8 cellular contexts compared by ENCODE assay signal in the genomic region with DNA sequence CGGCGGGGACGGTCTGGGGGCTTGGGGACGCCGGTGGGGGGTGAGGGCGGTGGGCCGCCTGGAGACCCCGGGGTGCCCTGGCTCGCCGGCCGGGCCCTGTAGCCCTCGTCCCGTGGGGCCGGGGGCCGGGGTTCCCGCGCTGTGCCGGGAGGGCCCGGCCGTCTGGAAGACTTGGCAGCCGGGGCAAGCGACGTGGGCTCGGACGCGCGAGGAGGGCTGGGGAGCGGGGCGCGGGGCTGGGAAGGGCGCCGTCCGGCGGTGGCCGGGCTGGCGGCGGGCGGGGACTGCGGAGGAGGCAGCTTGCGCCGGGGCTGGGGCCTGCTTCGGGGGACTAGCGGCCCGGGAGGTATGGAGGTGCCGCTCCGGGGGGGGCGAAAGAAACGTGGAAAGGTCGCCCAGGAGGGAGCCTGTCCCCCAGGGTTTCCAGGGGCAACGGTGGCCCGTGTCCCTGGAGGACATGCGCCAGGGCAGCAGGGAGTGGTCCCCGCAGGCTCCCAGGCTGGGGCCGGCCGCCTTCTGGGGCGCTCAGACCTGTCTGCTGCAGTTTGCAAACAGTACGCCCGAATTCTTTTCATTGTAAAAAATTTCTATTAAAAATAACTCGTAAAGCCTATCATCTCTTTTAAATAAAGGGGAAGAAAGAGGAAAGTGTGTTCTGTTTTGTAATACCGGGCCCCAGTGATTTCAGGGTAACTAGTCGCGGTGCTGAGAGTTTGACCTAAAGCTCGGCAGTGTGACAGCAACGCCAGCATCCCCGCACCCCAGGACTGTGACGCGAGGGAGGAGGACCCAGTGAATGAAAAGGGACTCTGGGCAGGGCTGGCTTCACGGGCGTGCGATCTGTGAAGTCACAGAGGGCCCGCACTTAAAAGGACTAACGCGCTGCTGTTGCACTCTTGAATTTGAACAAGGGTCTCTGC. TPM values are rescaled to one million over a fixed set of nuclear protein-coding genes. Genes with fewer than 3 reads are reported as not detected.
DNase-seq lines count a peak whose midpoint lies in the region; ATAC-seq, FAIRE-seq and TF ChIP-seq lines count a peak whose summit lies in the region.

No MANE protein-coding gene starts in this region.

- peak in 1 of 2 donors; percentile 61 for TF ChIP-seq POLR2A in heart left ventricle (IDR thresholded peaks at IDR 0.05)

- H3K4me2 ChIP-seq in trophoblast cell (ENCODE audit: low read length), result peak overlapping the region; percentile 97

- TF ChIP-seq CTCF in heart left ventricle (IDR thresholded peaks at IDR 0.05), result peak in 7 of 12 donors; percentile 16 to 40 (median 27)

- peak overlapping the region; percentile 74 for H2BK12ac ChIP-seq in trophoblast cell (ENCODE audit: low read length)

- H3K23ac ChIP-seq in trophoblast cell (ENCODE audit: low read length), result no peak overlapping the region

- H4K91ac ChIP-seq in trophoblast cell (ENCODE audit: low read depth, low read length), result peak overlapping the region; percentile 95

- peak overlapping the region; percentile 90 for H3K9ac ChIP-seq in trophoblast cell (ENCODE audit: low read length)

- intact Hi-C loops in heart left ventricle (cut with DNase I), result loop anchor here (5.0 to 10.0 kb wide), 14 partner anchors 62 to 185 kb away; no protein-coding TSS in a partner anchor

- H3K27me3 ChIP-seq in SJSA1 (replicated peaks), result no peaks in the 10 kb centered on the region
- peaks cover 0 to 4% (median 0%) of the 10 kb centered on the region in 9 donors for H3K27me3 ChIP-seq in heart left ventricle
- H3K27me3 ChIP-seq in trophoblast cell (ENCODE audit: insufficient read depth, low read length), result no peaks in the 10 kb centered on the region

- H3K4me3 ChIP-seq in SJSA1, result peak overlapping the region; percentile 70
- H3K4me3 ChIP-seq in heart left ventricle, result peak overlapping the region; percentile 61 to 95 (median 78)
- H3K4me3 ChIP-seq in trophoblast cell (ENCODE audit: low read depth, low read length), result peak overlapping the region; percentile 77

- H2AK5ac ChIP-seq in trophoblast cell (ENCODE audit: low read length), result peak overlapping the region; percentile 56

- H3K36me3 Mint-ChIP-seq in activated naive CD8-positive, alpha-beta T cell treated with anti-CD3 and anti-CD28 coated beads for 36 hours, result peaks cover 15% of the 10 kb centered on the region

- peak overlapping the region; percentile 95 for H4K8ac ChIP-seq in trophoblast cell (ENCODE audit: low read depth, low read length)

- peak overlapping the region; percentile 97 for H3K14ac ChIP-seq in trophoblast cell (ENCODE audit: low read length)

- H2AFZ ChIP-seq in trophoblast cell (ENCODE audit: insufficient read depth, low read length, poor library complexity), result peak overlapping the region; percentile 57

- DNase-seq in AG20443 (ENCODE audit: low spot score), result peak; percentile 74
- DNase-seq in GM19239 (ENCODE audit: insufficient read length, low spot score), result peak; percentile 10
- DNase-seq in SJSA1 (ENCODE audit: low read depth in 1 of 2, low spot score in 2 of 2), result peak; percentile 60
- DNase-seq in activated naive CD8-positive, alpha-beta T cell treated with anti-CD3 and anti-CD28 coated beads for 36 hours, result peak; percentile 69
- DNase-seq in heart left ventricle, result peak; percentile 83 to 87 (median 86)
- peak in 1 of 2 donors; percentile 25 for DNase-seq in trophoblast cell
- peak; percentile 61 for DNase-seq in urothelium cell line (ENCODE audit: low spot score)

- FAIRE-seq in GM19239 (lab: Jason Lieb, UNC) (no peak), urothelium cell line (lab: Jason Lieb, UNC) (no peak)

- peak overlapping the region; percentile 91 for H3K27ac ChIP-seq in SJSA1
- H3K27ac ChIP-seq in heart left ventricle, result peak overlapping the region; percentile 94 to 100 (median 98)
- H3K27ac ChIP-seq in trophoblast cell (ENCODE audit: low read depth, low read length), result peak overlapping the region; percentile 45

- H3K4ac ChIP-seq in trophoblast cell (ENCODE audit: low read depth, low read length), result peak overlapping the region; percentile 84

- peak overlapping the region; percentile 91 for H2BK5ac ChIP-seq in trophoblast cell (ENCODE audit: low read depth, low read length, poor library complexity)

- H3K4me1 ChIP-seq in SJSA1 (replicated peaks) (peaks cover 10% of the 10 kb centered on the region; the same call in 1 of the 2 replicates), heart left ventricle (peaks cover 0 to 32% (median 17%) of the 10 kb centered on the region in 12 donors), trophoblast cell (ENCODE audit: control insufficient read depth in 1 of 2, insufficient read depth in 2 of 2, low read length in 2 of 2) (peaks cover 0 to 5% of the 10 kb centered on the region in 2 experiments)

- peaks cover 10% of the 10 kb centered on the region for H3K79me1 ChIP-seq in trophoblast cell (ENCODE audit: low read length)

- H3K36me3 ChIP-seq in SJSA1 (no peaks in the 10 kb centered on the region; the same call in 1 of the 2 replicates), heart left ventricle (no peaks in the 10 kb centered on the region), trophoblast cell (ENCODE audit: control insufficient read depth in 1 of 2, insufficient read depth in 2 of 2, low read length in 2 of 2) (no peaks in the 10 kb centered on the region)

- H3K27me3 Mint-ChIP-seq in activated naive CD8-positive, alpha-beta T cell treated with anti-CD3 and anti-CD28 coated beads for 36 hours, result no peaks in the 10 kb centered on the region

- peak overlapping the region; percentile 95 for H2BK120ac ChIP-seq in trophoblast cell (ENCODE audit: insufficient read depth, low read length, poor library complexity)

- peak; percentile 53 for ATAC-seq in HG03354 (IDR thresholded peaks at IDR 0.05; ENCODE audit: poor library complexity, severe bottlenecking, unreplicated experiment)
- peak; percentile 64 to 79 (median 74) for ATAC-seq in heart left ventricle

- H3K27ac Mint-ChIP-seq in activated naive CD8-positive, alpha-beta T cell treated with anti-CD3 and anti-CD28 coated beads for 36 hours, result peak overlapping the region; percentile 91

- 2 to 4% (median 3%) methylated on average over 49 to 73 of the region's 73 CpGs for WGBS in heart left ventricle, 4 donors
- WGBS in trophoblast cell (ENCODE audit: extremely low coverage, insufficient coverage, insufficient read length), result no CpG with 5 or more reads among the region's 73 CpGs

- peak overlapping the region; percentile 91 for H3K18ac ChIP-seq in trophoblast cell (ENCODE audit: low read length)

- H3K9me3 ChIP-seq in SJSA1 (replicated peaks), result no peaks in the 10 kb centered on the region
- no peaks in the 10 kb centered on the region for H3K9me3 ChIP-seq in heart left ventricle
- H3K9me3 ChIP-seq in trophoblast cell (ENCODE audit: insufficient read depth, low read depth, low read length), result no peaks in the 10 kb centered on the region

- H3K4me3 Mint-ChIP-seq in activated naive CD8-positive, alpha-beta T cell treated with anti-CD3 and anti-CD28 coated beads for 36 hours, result peak overlapping the region; percentile 88

- peak overlapping the region; percentile 91 for H4K12ac ChIP-seq in trophoblast cell (ENCODE audit: low read depth, low read length)

- H3K9me3 Mint-ChIP-seq in activated naive CD8-positive, alpha-beta T cell treated with anti-CD3 and anti-CD28 coated beads for 36 hours, result no peaks in the 10 kb centered on the region

- H3K79me2 ChIP-seq in trophoblast cell (ENCODE audit: control insufficient read depth, insufficient read depth, low read length, poor library complexity), result peaks cover 6% of the 10 kb centered on the region

- peaks cover 25% of the 10 kb centered on the region for H3K4me1 Mint-ChIP-seq in activated naive CD8-positive, alpha-beta T cell treated with anti-CD3 and anti-CD28 coated beads for 36 hours

RNA-seq across cellular contexts. Expression of gene ANKH, which starts 0.8 kb away (rescaled TPM):
- 13.8 and 17.7 TPM in 2 replicates for total RNA-seq in SJSA1 (2014; rRNA removed; shearing (Covaris generic))
- total RNA-seq in activated naive CD8-positive, alpha-beta T cell treated with anti-CD3 and anti-CD28 coated beads for 36 hours, result 10 to 100 TPM; 82.5 to 84.6 TPM
- 100 to 1,000 TPM in 8 of 9 donors, 10 to 100 TPM in 1; 87.1 to 260 (median 177) TPM for total RNA-seq in heart left ventricle
- polyA plus RNA-seq in heart left ventricle, result 10 to 100 TPM; 54.1 to 59.7 TPM
- 9.7 and 10.1 TPM in 2 replicates for polyA plus RNA-seq in trophoblast cell (2013)

Comparison
In these comparisons a context has a peak if more than half of its experiments do, and no peak if none do; other contexts are left out.
1. H3K27ac ChIP-seq: peak in every context shown above with its lines; median percentile 98 in heart left ventricle; 91 in SJSA1; 45 in trophoblast cell.